Comparison of ENCODE assay signal across 9 cellular contexts in genomic region chr6:13194852-13195251, GRCh38.
DNase-seq lines count a peak whose midpoint lies in the region; ATAC-seq and TF ChIP-seq lines count a peak whose summit lies in the region.
"Had no signal": no experiment of that assay in that cellular context is flagged by ENCODE, and none has a peak within 500 bp of the region (broad histone marks: within the 10 kb centered on the region; RNA-seq: fewer than 3 reads in every experiment).

No MANE protein-coding gene starts in this region.

- TF ChIP-seq CTCF in MCF 10A (IDR thresholded peaks at IDR 0.05; ENCODE audit: unreplicated experiment), result peak; percentile 49
- TF ChIP-seq CTCF in breast epithelium (IDR thresholded peaks at IDR 0.05), result peak in 1 of 3 donors; percentile 28
- peak; percentile 68 for TF ChIP-seq CTCF in IMR-90 (conservative IDR thresholded peaks at IDR 0.05; ENCODE audit: low read depth, low read length)
- peak; percentile 6 to 52 (median 42) for TF ChIP-seq CTCF in adrenal gland (IDR thresholded peaks at IDR 0.05)

- DNase-seq in MCF 10A (ENCODE audit: unreplicated experiment) (peak; percentile 68), breast epithelium (ENCODE audit: low spot score in 2 of 2) (no peak), IMR-90 (peak; percentile 65), adrenal gland (peak; percentile 21 to 69 (median 41)), iPS DF 19.7 (ENCODE audit: low read depth, low spot score) (peak; percentile 25)
- peak; percentile 33 for DNase-seq in stimulated activated CD8-positive, alpha-beta memory T cell treated with anti-CD3 and anti-CD28 coated beads, Interleukin-4, amount 100 ng/mL, for 48 hours

- H4K5ac ChIP-seq in IMR-90 (ENCODE audit: low read depth, low read length), result no peak overlapping the region

- no peak overlapping the region for H2AK5ac ChIP-seq in IMR-90 (ENCODE audit: low read depth, low read length)

- CTCF ChIA-PET in MCF 10A (lab: Yijun Ruan, JAX) (interaction anchor here (0.6 to 2.9 kb wide), 17 partner anchors 10 to 883 kb away, joined by 3 to 33 read pairs (median 3); no protein-coding TSS in a partner anchor), IMR-90 (lab: Yijun Ruan, JAX) (interaction anchor here (0.6 to 1.4 kb wide), 8 partner anchors 39 to 418 kb away, joined by 3 to 7 read pairs (median 4); partner anchors contain the start of gene TBC1D7)

- no CpG with 5 or more reads among the region's 6 CpGs for WGBS in IMR-90 (ENCODE audit: extremely low coverage in 2 of 2, insufficient read length in 1 of 2), 2 experiments
- WGBS in adrenal gland, 4 donors, result 36 to 54% (median 44%) methylated on average over 6 of the region's 6 CpGs

- no peak overlapping the region for H2AK9ac ChIP-seq in IMR-90 (replicated peaks; ENCODE audit: low read depth, low read length, poor library complexity)

- H3K9me3 ChIP-seq in breast epithelium (no peaks in the 10 kb centered on the region), IMR-90 (ENCODE audit: control insufficient read depth, insufficient read depth, low read length) (no peaks in the 10 kb centered on the region), adrenal gland (replicated peaks in 1 of 3) (no peaks in the 10 kb centered on the region)

- intact Hi-C loops in MCF 10A (cut with micrococcal nuclease), result no loop called here
- intact Hi-C loops in breast epithelium (cut with DNase I; ENCODE audit: low total_unique reads), result no loop called here
- intact Hi-C loops in IMR-90 (cut with micrococcal nuclease), result loop anchor here (1.0 kb wide), 3 partner anchors 108 to 137 kb away; partner anchors contain the start of gene TBC1D7
- intact Hi-C loops in adrenal gland (cut with DNase I), result no loop called here

- H3K4me1 Mint-ChIP-seq in MCF 10A (ENCODE audit: insufficient read depth, unreplicated experiment), result no peaks in the 10 kb centered on the region
- H3K4me1 Mint-ChIP-seq: central memory CD8-positive, alpha-beta T cell had no signal

- POLR2A ChIA-PET in MCF 10A (lab: Yijun Ruan, JAX), result interaction anchor here (0.6 to 1.1 kb wide), 2 partner anchors 134 to 367 kb away, joined by 3 to 4 read pairs; partner anchors contain the start of gene TBC1D7
- POLR2A ChIA-PET in IMR-90 (lab: Charles Lee; ENCODE audit: unreplicated experiment), result no interaction called here

- H3K27ac Mint-ChIP-seq in MCF 10A (ENCODE audit: low read depth, unreplicated experiment), result no peak overlapping the region

- H3K27me3 Mint-ChIP-seq in MCF 10A (ENCODE audit: insufficient read depth, unreplicated experiment), result peaks cover 45% of the 10 kb centered on the region

- peak overlapping the region; percentile 15 for H2AFZ ChIP-seq in IMR-90 (replicated peaks; ENCODE audit: low read length, poor library complexity)

- no peak overlapping the region for H3K27ac ChIP-seq in breast epithelium
- H3K27ac ChIP-seq in IMR-90 (ENCODE audit: insufficient read depth, low read length), result no peak overlapping the region
- H3K27ac ChIP-seq in adrenal gland, result no peak overlapping the region

- H3K27me3 ChIP-seq in breast epithelium (no peaks in the 10 kb centered on the region), IMR-90 (ENCODE audit: control insufficient read depth, insufficient read depth, low read length) (peaks cover 4% of the 10 kb centered on the region; the same call in 1 of the 2 replicates), adrenal gland (no peaks in the 10 kb centered on the region)

- no peak overlapping the region for H3K18ac ChIP-seq in IMR-90 (ENCODE audit: low read depth, low read length)

- dilution Hi-C loops in IMR-90 (cut with HindIII; ENCODE audit: low sequenced_read_pairs, unreplicated experiment), result no loop called here

- TF ChIP-seq RAD21 in IMR-90 (IDR thresholded peaks at IDR 0.05; ENCODE audit: low read length), result peak; percentile 62

- H3K4me1 ChIP-seq in breast epithelium (no peaks in the 10 kb centered on the region), IMR-90 (ENCODE audit: control insufficient read depth, insufficient read depth, low read length) (no peaks in the 10 kb centered on the region), adrenal gland (replicated peaks in 1 of 2) (no peaks in the 10 kb centered on the region)

- H3K9ac ChIP-seq in IMR-90 (ENCODE audit: low read depth, low read length), result no peak overlapping the region

- no peak overlapping the region for H3K4ac ChIP-seq in IMR-90 (ENCODE audit: low read depth, low read length)

- H2BK5ac ChIP-seq in IMR-90 (ENCODE audit: low read depth, low read length, poor library complexity, severe bottlenecking), result no peak overlapping the region

- no peaks in the 10 kb centered on the region for H3K36me3 Mint-ChIP-seq in MCF 10A (ENCODE audit: insufficient read depth, unreplicated experiment)

- H3K79me1 ChIP-seq in IMR-90 (ENCODE audit: low read depth in 1 of 2, low read length in 2 of 2), result no peaks in the 10 kb centered on the region

- ATAC-seq in IMR-90 (ENCODE audit: low read depth) (peak; percentile 79), HG02763 (IDR thresholded peaks at IDR 0.05; ENCODE audit: unreplicated experiment) (no peak), HG03095 (IDR thresholded peaks at IDR 0.05; ENCODE audit: unreplicated experiment) (no peak)

- no peak overlapping the region for H2BK15ac ChIP-seq in IMR-90 (ENCODE audit: low read depth, low read length)

- H3K36me3 ChIP-seq in breast epithelium, result no peaks in the 10 kb centered on the region
- H3K36me3 ChIP-seq in IMR-90 (ENCODE audit: control insufficient read depth, insufficient read depth, low read length), result no peaks in the 10 kb centered on the region
- no peaks in the 10 kb centered on the region for H3K36me3 ChIP-seq in adrenal gland (replicated peaks in 1 of 2)

- no peak overlapping the region for H4K91ac ChIP-seq in IMR-90 (ENCODE audit: insufficient read depth, low read depth, low read length)

- no peak overlapping the region for H3K14ac ChIP-seq in IMR-90 (replicated peaks; ENCODE audit: low read depth, low read length)

- H3K9me3 Mint-ChIP-seq in MCF 10A (ENCODE audit: unreplicated experiment), result no peaks in the 10 kb centered on the region
- H3K9me3 Mint-ChIP-seq: central memory CD8-positive, alpha-beta T cell had no signal

- H3K23ac ChIP-seq in IMR-90 (ENCODE audit: low read depth, low read length), result no peak overlapping the region

- H4K20me1 ChIP-seq in IMR-90 (ENCODE audit: insufficient read depth, low read length), result no peaks in the 10 kb centered on the region

- no peak overlapping the region for H2BK120ac ChIP-seq in IMR-90 (ENCODE audit: low read depth, low read length)

- H3K4me2 ChIP-seq in IMR-90 (ENCODE audit: low read depth, low read length), result no peak overlapping the region

- H3K9me1 ChIP-seq in IMR-90 (ENCODE audit: insufficient read depth, low read length), result no peaks in the 10 kb centered on the region

- H3K4me3 Mint-ChIP-seq in MCF 10A (ENCODE audit: unreplicated experiment), result no peak overlapping the region
- H3K4me3 Mint-ChIP-seq: central memory CD8-positive, alpha-beta T cell had no signal

- no TSS peak for BruUV-seq in MCF 10A (replicated peaks; lab: Mats Ljungman, UMichigan)
- no TSS peak for BruUV-seq in IMR-90 (replicated peaks; lab: Mats Ljungman, UMichigan)

- in situ Hi-C loops in IMR-90 (cut with MboI; ENCODE audit: low sequenced_read_pairs), result loop anchor here (25.0 kb wide), 1 partner anchor 342 kb away; no protein-coding TSS in a partner anchor

- no peak overlapping the region for H3K4me3 ChIP-seq in breast epithelium
- H3K4me3 ChIP-seq in IMR-90 (ENCODE audit: insufficient read depth, low read depth, low read length), result no peak overlapping the region
- no peak overlapping the region for H3K4me3 ChIP-seq in adrenal gland

- H4K8ac ChIP-seq in IMR-90 (ENCODE audit: low read depth in 2 of 2, low read length in 2 of 2), result no peak overlapping the region

- TF ChIP-seq POLR2A in breast epithelium (IDR thresholded peaks at IDR 0.05) (no peak), IMR-90 (IDR thresholded peaks at IDR 0.05; ENCODE audit: low read depth, low read length) (no peak), adrenal gland (IDR thresholded peaks at IDR 0.05) (no peak)

- H2BK20ac ChIP-seq in IMR-90 (ENCODE audit: low read depth, low read length), result no peak overlapping the region

- H3K56ac ChIP-seq in IMR-90 (ENCODE audit: extremely low read depth, insufficient read depth, low read length), result no peak overlapping the region

TF ChIP-seq in IMR-90, 13 proteins besides CTCF, POLR2A, EP300 and RAD21:
- peak; percentile 30; the same call in 1 of the 2 replicates for TF ChIP-seq MAFK (IDR thresholded peaks at IDR 0.05; ENCODE audit: low read depth, low read length)
- TF ChIP-seq, protein P1, sequence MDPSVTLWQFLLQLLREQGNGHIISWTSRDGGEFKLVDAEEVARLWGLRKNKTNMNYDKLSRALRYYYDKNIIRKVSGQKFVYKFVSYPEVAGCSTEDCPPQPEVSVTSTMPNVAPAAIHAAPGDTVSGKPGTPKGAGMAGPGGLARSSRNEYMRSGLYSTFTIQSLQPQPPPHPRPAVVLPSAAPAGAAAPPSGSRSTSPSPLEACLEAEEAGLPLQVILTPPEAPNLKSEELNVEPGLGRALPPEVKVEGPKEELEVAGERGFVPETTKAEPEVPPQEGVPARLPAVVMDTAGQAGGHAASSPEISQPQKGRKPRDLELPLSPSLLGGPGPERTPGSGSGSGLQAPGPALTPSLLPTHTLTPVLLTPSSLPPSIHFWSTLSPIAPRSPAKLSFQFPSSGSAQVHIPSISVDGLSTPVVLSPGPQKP (IDR thresholded peaks at IDR 0.05; ENCODE audit: borderline replicate concordance, low read depth, low read length), result no peak
- no peak for TF ChIP-seq MXI1 (IDR thresholded peaks at IDR 0.05; ENCODE audit: borderline replicate concordance, low read depth, low read length)
- no peak for TF ChIP-seq CHD1 (IDR thresholded peaks at IDR 0.05; ENCODE audit: low read depth, low read length)
- no peak for TF ChIP-seq MAZ (IDR thresholded peaks at IDR 0.05; ENCODE audit: borderline replicate concordance, low read depth, low read length)
- no peak for TF ChIP-seq RCOR1 (IDR thresholded peaks at IDR 0.05; ENCODE audit: insufficient replicate concordance, low read length)
- no peak for TF ChIP-seq FOS (IDR thresholded peaks at IDR 0.05; ENCODE audit: low read depth, low read length)
- TF ChIP-seq USF2 (IDR thresholded peaks at IDR 0.05; ENCODE audit: low read depth, low read length), result no peak
- TF ChIP-seq SMC3 (IDR thresholded peaks at IDR 0.05; ENCODE audit: low read depth, low read length), result peak; percentile 58
- TF ChIP-seq BHLHE40 (IDR thresholded peaks at IDR 0.05; ENCODE audit: low read depth, low read length), result no peak
- TF ChIP-seq RFX5 (IDR thresholded peaks at IDR 0.05; ENCODE audit: low read depth, low read length), result no peak
- no peak for TF ChIP-seq NFE2L2 (IDR thresholded peaks at IDR 0.05; ENCODE audit: low read depth, low read length)

Comparison
In these comparisons a context has a peak if more than half of its experiments do, and no peak if none do; other contexts are left out.
1. DNase-seq: peak in MCF 10A (single experiment), IMR-90 (single experiment), adrenal gland (7 of 7), iPS DF 19.7 (single experiment) and stimulated activated CD8-positive, alpha-beta memory T cell treated with anti-CD3 and anti-CD28 coated beads, Interleukin-4, amount 100 ng/mL, for 48 hours (single experiment); none in breast epithelium (0 of 2).